ENCODE assay signal across 19 cellular contexts in the genomic region with DNA sequence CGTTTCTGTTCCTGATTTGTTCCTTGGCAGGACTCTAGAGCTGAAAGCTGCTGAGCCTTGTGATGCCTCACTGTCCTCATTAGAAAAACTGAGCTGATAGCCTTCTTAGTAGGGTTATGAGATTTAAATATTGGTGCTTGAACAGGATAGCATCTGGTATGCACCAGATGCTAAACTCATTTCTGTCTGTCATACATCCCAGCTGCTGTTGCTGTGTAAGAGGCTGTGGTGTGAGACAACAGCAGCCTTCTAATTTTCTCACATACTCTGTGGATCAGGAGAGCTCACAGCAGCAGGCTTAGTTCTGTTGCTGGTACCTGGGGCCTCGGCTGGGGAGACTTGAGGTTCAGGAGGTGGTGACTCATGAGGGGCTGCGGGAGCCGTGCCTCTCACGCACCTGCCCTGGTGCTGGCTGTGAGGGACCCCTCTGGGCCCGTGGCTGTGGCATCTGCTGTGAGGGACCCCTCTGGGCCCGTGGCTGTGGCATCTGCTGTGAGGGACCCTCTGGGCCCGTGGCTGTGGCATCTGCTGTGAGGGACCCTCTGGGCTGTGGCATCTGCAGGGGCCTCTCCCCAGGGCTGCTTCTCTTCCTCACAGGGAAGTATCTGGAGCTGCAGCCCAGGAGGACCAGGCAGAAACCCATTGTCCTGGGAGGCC. TPM values are rescaled to one million over a fixed set of nuclear protein-coding genes. Genes with fewer than 3 reads are reported as not detected.
DNase-seq lines count a peak whose midpoint lies in the region; ATAC-seq, FAIRE-seq and TF ChIP-seq lines count a peak whose summit lies in the region.
"Had no signal": no experiment of that assay in that cellular context is flagged by ENCODE, and none has a peak within 500 bp of the region (broad histone marks: within the 10 kb centered on the region; RNA-seq: fewer than 3 reads in every experiment).

No MANE protein-coding gene starts in this region.

- ATAC-seq in omental fat pad (ENCODE audit: low FRiP score) (no peak), HG03521 (IDR thresholded peaks at IDR 0.05; ENCODE audit: unreplicated experiment) (no peak)

- no peak for DNase-seq in activated CD4-positive, alpha-beta T cell treated with anti-CD3 and anti-CD28 coated beads, Interleukin-2, amount 10 ng/mL, durations not matched to agents 24 days and 14 days
- DNase-seq in activated CD4-positive, alpha-beta T cell treated with anti-CD3 and anti-CD28 coated beads for 48 hours, result no peak
- DNase-seq in LHCN-M2 (ENCODE audit: low read depth) (peak; percentile 35), cerebellum (ENCODE audit: low spot score) (peak; percentile 17), progenitor cell of endocrine pancreas (ENCODE audit: low spot score, unreplicated experiment) (no peak), omental fat pad (ENCODE audit: low spot score) (no peak), HTR-8/SVneo (ENCODE audit: insufficient read length, low spot score) (no peak)
- DNase-seq: 8988T; activated CD8-positive, alpha-beta memory T cell treated with anti-CD3 and anti-CD28 coated beads for 24 hours; activated naive CD8-positive, alpha-beta T cell treated with anti-CD3 and anti-CD28 coated beads for 36 hours; BE2C; esophagus squamous epithelium; MM.1S; naive B cell; NCI-H187 treated with DMSO at 0.1 percent for 48 hours; SHP77; spleen had no signal

- H3K27me3 Mint-ChIP-seq in activated CD4-positive, alpha-beta T cell treated with anti-CD3 and anti-CD28 coated beads, Interleukin-2, amount 10 ng/mL, durations not matched to agents 24 days and 14 days, result no peaks in the 10 kb centered on the region
- H3K27me3 Mint-ChIP-seq in progenitor cell of endocrine pancreas, result no peaks in the 10 kb centered on the region
- H3K27me3 Mint-ChIP-seq: activated naive CD8-positive, alpha-beta T cell treated with anti-CD3 and anti-CD28 coated beads for 36 hours; naive B cell had no signal

- peaks cover 36% of the 10 kb centered on the region for H3K4me1 Mint-ChIP-seq in activated CD4-positive, alpha-beta T cell treated with anti-CD3 and anti-CD28 coated beads, Interleukin-2, amount 10 ng/mL, durations not matched to agents 24 days and 14 days
- H3K4me1 Mint-ChIP-seq in progenitor cell of endocrine pancreas (ENCODE audit: low read depth), result peaks cover 10% of the 10 kb centered on the region

- H3K4me3 Mint-ChIP-seq in activated CD4-positive, alpha-beta T cell treated with anti-CD3 and anti-CD28 coated beads, Interleukin-2, amount 10 ng/mL, durations not matched to agents 24 days and 14 days, result no peak overlapping the region
- H3K4me3 Mint-ChIP-seq in progenitor cell of endocrine pancreas (ENCODE audit: low read depth), result no peak overlapping the region
- H3K4me3 Mint-ChIP-seq: activated naive CD8-positive, alpha-beta T cell treated with anti-CD3 and anti-CD28 coated beads for 36 hours; activated T-helper 1 cell treated with anti-CD3 and anti-CD28 coated beads, Interleukin-12 subunit alpha, Interleukin-12 subunit beta, Interleukin-2, Interleukin-4 antibody, amounts not matched to agents 30 ng/mL and 10 ng/mL and 1 ng/mL, durations not matched to agents 14 hours and 24 hours and 36 hours; naive B cell had no signal

- H3K27ac Mint-ChIP-seq in activated CD4-positive, alpha-beta T cell treated with anti-CD3 and anti-CD28 coated beads, Interleukin-2, amount 10 ng/mL, durations not matched to agents 24 days and 14 days, result peak overlapping the region; percentile 35
- H3K27ac Mint-ChIP-seq in progenitor cell of endocrine pancreas, result peak overlapping the region; percentile 37
- H3K27ac Mint-ChIP-seq: activated naive CD8-positive, alpha-beta T cell treated with anti-CD3 and anti-CD28 coated beads for 36 hours; activated T-helper 1 cell treated with anti-CD3 and anti-CD28 coated beads, Interleukin-12 subunit alpha, Interleukin-12 subunit beta, Interleukin-2, Interleukin-4 antibody, amounts not matched to agents 30 ng/mL and 10 ng/mL and 1 ng/mL, durations not matched to agents 14 hours and 24 hours and 36 hours had no signal

- intact Hi-C loops in activated CD4-positive, alpha-beta T cell treated with anti-CD3 and anti-CD28 coated beads, Interleukin-2, amount 10 ng/mL, durations not matched to agents 24 days and 14 days (cut with micrococcal nuclease), result no loop called here

- H3K36me3 Mint-ChIP-seq in activated CD4-positive, alpha-beta T cell treated with anti-CD3 and anti-CD28 coated beads, Interleukin-2, amount 10 ng/mL, durations not matched to agents 24 days and 14 days (ENCODE audit: low read depth), result peaks cover 27% of the 10 kb centered on the region
- peaks cover 8% of the 10 kb centered on the region for H3K36me3 Mint-ChIP-seq in progenitor cell of endocrine pancreas (ENCODE audit: insufficient read depth)

- TF ChIP-seq CTCF in progenitor cell of endocrine pancreas (IDR thresholded peaks at IDR 0.05; ENCODE audit: unreplicated experiment), result no peak
- TF ChIP-seq CTCF in omental fat pad (IDR thresholded peaks at IDR 0.05), result no peak

- FAIRE-seq in HTR-8/SVneo (lab: Jason Lieb, UNC), result no peak

- no peaks in the 10 kb centered on the region for H3K9me3 Mint-ChIP-seq in activated CD4-positive, alpha-beta T cell treated with anti-CD3 and anti-CD28 coated beads, Interleukin-2, amount 10 ng/mL, durations not matched to agents 24 days and 14 days
- H3K9me3 Mint-ChIP-seq in progenitor cell of endocrine pancreas (ENCODE audit: low read depth), result no peaks in the 10 kb centered on the region
- H3K9me3 Mint-ChIP-seq: activated naive CD8-positive, alpha-beta T cell treated with anti-CD3 and anti-CD28 coated beads for 36 hours; activated T-helper 1 cell treated with anti-CD3 and anti-CD28 coated beads, Interleukin-12 subunit alpha, Interleukin-12 subunit beta, Interleukin-2, Interleukin-4 antibody, amounts not matched to agents 30 ng/mL and 10 ng/mL and 1 ng/mL, durations not matched to agents 14 hours and 24 hours and 36 hours; naive B cell had no signal

RNA-seq across cellular contexts. Expression of a gene that starts 12.5 kb away (rescaled TPM):
- total RNA-seq in activated CD4-positive, alpha-beta T cell treated with anti-CD3 and anti-CD28 coated beads, Interleukin-2, amount 10 ng/mL, durations not matched to agents 24 days and 14 days, result 13.6 and 13.9 TPM in 2 replicates
- 5.9 and 9.2 TPM in 2 replicates for total RNA-seq in LHCN-M2 (2014; rRNA removed)
- 7.0 TPM for polyA plus RNA-seq in LHCN-M2 (2012)
- 15.9 TPM for total RNA-seq in cerebellum
- 37.3 and 39.7 TPM in 2 replicates for total RNA-seq in progenitor cell of endocrine pancreas
- 10 to 100 TPM; 10.0 to 23.0 (median 13.4) TPM for total RNA-seq in omental fat pad

RNA-seq across cellular contexts. Expression of a gene that starts 39.6 kb away (rescaled TPM):
- total RNA-seq in activated CD4-positive, alpha-beta T cell treated with anti-CD3 and anti-CD28 coated beads, Interleukin-2, amount 10 ng/mL, durations not matched to agents 24 days and 14 days, result 60.3 and 61.3 TPM in 2 replicates
- total RNA-seq in LHCN-M2 (2014; rRNA removed) (118 and 164 TPM in 2 replicates), cerebellum (41.6 TPM), progenitor cell of endocrine pancreas (29.4 and 30.0 TPM in 2 replicates), omental fat pad (100 to 1,000 TPM in 3 of 4 donors, 10 to 100 TPM in 1; 81.9 to 151 (median 112) TPM)
- 38.0 TPM for polyA plus RNA-seq in LHCN-M2 (2012)

Comparison
In these comparisons a context has a peak if more than half of its experiments do, and no peak if none do; other contexts are left out.
1. DNase-seq: peak in LHCN-M2 (single experiment) and cerebellum (single experiment); none in activated CD4-positive, alpha-beta T cell treated with anti-CD3 and anti-CD28 coated beads, Interleukin-2, amount 10 ng/mL, durations not matched to agents 24 days and 14 days (single experiment), activated CD4-positive, alpha-beta T cell treated with anti-CD3 and anti-CD28 coated beads for 48 hours (single experiment), progenitor cell of endocrine pancreas (single experiment), omental fat pad (single experiment) and HTR-8/SVneo (single experiment).